19 cellular contexts compared by ENCODE assay signal in genomic region chr9:108095496-108095895, GRCh38.
DNase-seq lines count a peak whose midpoint lies in the region; ATAC-seq, FAIRE-seq and TF ChIP-seq lines count a peak whose summit lies in the region.
"Had no signal": no experiment of that assay in that cellular context is flagged by ENCODE, and none has a peak within 500 bp of the region (broad histone marks: within the 10 kb centered on the region; RNA-seq: fewer than 3 reads in every experiment).

No MANE protein-coding gene starts in this region.

- TF ChIP-seq POLR2A in breast epithelium (IDR thresholded peaks at IDR 0.05) (no peak), H1 (IDR thresholded peaks at IDR 0.05; ENCODE audit: control extremely low read depth in 1 of 2, low read depth in 2 of 2, low read length in 2 of 2) (no peak)

- H2BK15ac ChIP-seq in H1 (ENCODE audit: low read length) (0 out of 2 replicates have a peak overlapping the region, but pooled peaks have one; percentile 53), mesenchymal stem cell (ENCODE audit: low read depth, poor library complexity, severe bottlenecking) (no peak overlapping the region)

- H3K79me2 ChIP-seq in PC-3 (ENCODE audit: low read length): no peaks in the 10 kb centered on the region
- H3K79me2 ChIP-seq in H1 (ENCODE audit: control insufficient read depth in 1 of 2, insufficient read depth in 2 of 2, low read length in 2 of 2): no peaks in the 10 kb centered on the region

- no peak overlapping the region for H4K91ac ChIP-seq in H1 (replicated peaks; ENCODE audit: insufficient read length, low read length)
- H4K91ac ChIP-seq in mesenchymal stem cell (ENCODE audit: low read length): no peak overlapping the region

- H2BK12ac ChIP-seq in H1 (ENCODE audit: low read depth, low read length) (peak overlapping the region; percentile 97; the same call in 1 of the 2 replicates), mesenchymal stem cell (ENCODE audit: low read length in 2 of 2) (no peak overlapping the region)

- H3K4me2 ChIP-seq in PC-3 (ENCODE audit: low read length) (no peak overlapping the region), H1 (ENCODE audit: insufficient read depth in 1 of 2, low read depth in 2 of 2, low read length in 2 of 2) (peak overlapping the region; percentile 6 to 51; a peak in 2 of 4 replicates), mesenchymal stem cell (ENCODE audit: low read length, poor library complexity, severe bottlenecking) (no peak overlapping the region)
- H3K4me2 ChIP-seq: BLaER1 had no signal

- H4K8ac ChIP-seq in H1 (ENCODE audit: extremely low read depth, insufficient read depth, low read length) (no peak overlapping the region), mesenchymal stem cell (ENCODE audit: low read length) (no peak overlapping the region)

- H3K36me3 Mint-ChIP-seq in MCF 10A (ENCODE audit: insufficient read depth, unreplicated experiment): no peaks in the 10 kb centered on the region
- H3K36me3 Mint-ChIP-seq: CD8-positive, alpha-beta memory T cell had no signal

- no peaks in the 10 kb centered on the region for H3K27me3 ChIP-seq in breast epithelium
- no peaks in the 10 kb centered on the region for H3K27me3 ChIP-seq in PC-3 (ENCODE audit: low read length)
- no peaks in the 10 kb centered on the region for H3K27me3 ChIP-seq in H1 (replicated peaks in 1 of 4; ENCODE audit: control insufficient read depth in 3 of 4, extremely low read depth in 1 of 4, insufficient read depth in 3 of 4, low read length in 3 of 4)
- no peaks in the 10 kb centered on the region for H3K27me3 ChIP-seq in mesenchymal stem cell (ENCODE audit: control insufficient read depth in 1 of 2, insufficient read depth in 1 of 2, low read length in 2 of 2)
- H3K27me3 ChIP-seq: BLaER1 had no signal

- peaks cover 24% of the 10 kb centered on the region for H3K4me1 Mint-ChIP-seq in MCF 10A (ENCODE audit: insufficient read depth, unreplicated experiment)
- H3K4me1 Mint-ChIP-seq: CD8-positive, alpha-beta memory T cell had no signal

- H3K36me3 ChIP-seq in breast epithelium (no peaks in the 10 kb centered on the region), PC-3 (ENCODE audit: low read depth, low read length) (no peaks in the 10 kb centered on the region), H1 (ENCODE audit: control insufficient read depth in 2 of 4, insufficient read depth in 4 of 4, low read length in 3 of 4) (0 out of 8 replicates have a peak, but pooled peaks cover 0 to 2% (median 0%) of the 10 kb centered on the region in 4 experiments), mesenchymal stem cell (ENCODE audit: control insufficient read depth in 1 of 2, insufficient read depth in 2 of 2, low read depth in 1 of 2, low read length in 2 of 2) (no peaks in the 10 kb centered on the region)
- H3K36me3 ChIP-seq: BLaER1 had no signal

- POLR2A ChIA-PET in MCF 10A (lab: Yijun Ruan, JAX): no interaction called here
- POLR2A ChIA-PET in PC-3 (lab: Charles Lee; ENCODE audit: unreplicated experiment): no interaction called here
- POLR2A ChIA-PET in H1 (lab: Charles Lee; ENCODE audit: partially characterized antibody): no interaction called here

- CTCF ChIA-PET in MCF 10A (lab: Yijun Ruan, JAX): interaction anchor here (1.1 kb wide), 1 partner anchor 28 kb away, joined by 3 read pairs; no protein-coding TSS in a partner anchor
- CTCF ChIA-PET in PC-3 (lab: Charles Lee): no interaction called here
- CTCF ChIA-PET in H1 (lab: Charles Lee; ENCODE audit: partially characterized antibody): interaction anchor here (0.6 to 1.2 kb wide), 3 partner anchors 9 to 697 kb away, joined by 3 read pairs; no protein-coding TSS in a partner anchor

- H3K23ac ChIP-seq in H1 (ENCODE audit: insufficient read length) (no peak overlapping the region), mesenchymal stem cell (ENCODE audit: low read length in 2 of 2) (no peak overlapping the region)

- no peak for DNase-seq in MCF 10A (ENCODE audit: unreplicated experiment)
- no peak for DNase-seq in breast epithelium (ENCODE audit: low spot score in 2 of 2)
- no peak for DNase-seq in PC-3
- no peak for DNase-seq in H1 (ENCODE audit: low read depth in 1 of 2, low spot score in 2 of 2)
- no peak for DNase-seq in mesenchymal stem cell
- DNase-seq in NCI-H1092 treated with DMSO at 0.1 percent for 48 hours (lab: John Stamatoyannopoulos, UW): no peak
- no peak for DNase-seq in cerebellar nuclear complex (lab: John Stamatoyannopoulos, UW)
- DNase-seq in DMS 273 (lab: John Stamatoyannopoulos, UW; ENCODE audit: unreplicated experiment): no peak
- DNase-seq: AML-193; Caco-2; CD8-positive, alpha-beta memory T cell; DMS53; GF-D8; GM23248; HCEC 1CT; IMR-90 had no signal

- H3K56ac ChIP-seq in H1 (replicated peaks; ENCODE audit: insufficient read length, low read depth, low read length): no peak overlapping the region

- H3F3A ChIP-seq in PC-3 (ENCODE audit: low read length, unreplicated experiment): no peaks in the 10 kb centered on the region

- no peaks in the 10 kb centered on the region for H3K23me2 ChIP-seq in H1 (ENCODE audit: low read depth, low read length)

- H3K4ac ChIP-seq in H1 (replicated peaks; ENCODE audit: insufficient read length, low read depth, low read length) (no peak overlapping the region), mesenchymal stem cell (ENCODE audit: low read depth in 1 of 2, low read length in 2 of 2) (no peak overlapping the region)

- no peak for TF ChIP-seq EP300 in H1 (IDR thresholded peaks at IDR 0.05; ENCODE audit: borderline replicate concordance in 1 of 2, low read depth in 2 of 2, low read length in 2 of 2)

- H3K79me1 ChIP-seq in H1 (ENCODE audit: low read depth, low read length): no peaks in the 10 kb centered on the region
- no peaks in the 10 kb centered on the region for H3K79me1 ChIP-seq in mesenchymal stem cell (replicated peaks; ENCODE audit: low read length, poor library complexity, severe bottlenecking)

- 44% methylated on average over 1 of the region's 1 CpG; no CpG with 5 or more reads in 1 of the 2 experiments for WGBS in H1 (ENCODE audit: extremely low coverage in 1 of 2, insufficient coverage in 1 of 2, insufficient read length in 1 of 2, insufficient replicate concordance in 2 of 2, low coverage in 1 of 2, low lambda C conversion rate in 2 of 2, missing lambda C conversion rate in 1 of 2), 2 experiments
- no CpG with 5 or more reads among the region's 1 CpG for WGBS in mesenchymal stem cell

- H2BK120ac ChIP-seq in H1 (replicated peaks; ENCODE audit: low read depth, low read length): peak overlapping the region; percentile 92
- no peak overlapping the region for H2BK120ac ChIP-seq in mesenchymal stem cell (ENCODE audit: low read depth, low read length)

- H3K27ac Mint-ChIP-seq in MCF 10A (ENCODE audit: low read depth, unreplicated experiment): peak overlapping the region; percentile 73
- H3K27ac Mint-ChIP-seq: CD8-positive, alpha-beta memory T cell had no signal

- H3K18ac ChIP-seq in H1 (ENCODE audit: extremely low read depth, low read length): no peak overlapping the region
- H3K18ac ChIP-seq in mesenchymal stem cell (ENCODE audit: low read depth in 1 of 2, low read length in 2 of 2): no peak overlapping the region

- ATAC-seq in PC-3: no peak

- no peak overlapping the region for H3K14ac ChIP-seq in H1 (ENCODE audit: insufficient read length)
- no peak overlapping the region for H3K14ac ChIP-seq in mesenchymal stem cell (ENCODE audit: low read length in 2 of 2)

- TF ChIP-seq CTCF in MCF 10A (IDR thresholded peaks at IDR 0.05; ENCODE audit: unreplicated experiment) (no peak), breast epithelium (IDR thresholded peaks at IDR 0.05) (no peak), PC-3 (conservative IDR thresholded peaks at IDR 0.05; ENCODE audit: low read depth, low read length) (no peak), H1 (IDR thresholded peaks at IDR 0.05; ENCODE audit: control extremely low read depth in 1 of 3, insufficient read depth in 1 of 3, low read depth in 1 of 3, low read length in 3 of 3) (no peak)

- H3K9me3 ChIP-seq in breast epithelium: no peaks in the 10 kb centered on the region
- no peaks in the 10 kb centered on the region for H3K9me3 ChIP-seq in PC-3 (ENCODE audit: low read length)
- H3K9me3 ChIP-seq in H1 (ENCODE audit: insufficient read depth in 2 of 2, low read depth in 1 of 2, low read length in 1 of 2): peaks cover 5 to 6% of the 10 kb centered on the region in 2 experiments; a peak in 2 of 4 replicates
- H3K9me3 ChIP-seq in mesenchymal stem cell (ENCODE audit: control insufficient read depth, low read length): peaks cover 6% of the 10 kb centered on the region
- H3K9me3 ChIP-seq: BLaER1, Caco-2 had no signal

- H2AFZ ChIP-seq in PC-3 (ENCODE audit: low read length) (no peak overlapping the region), H1 (ENCODE audit: low read length) (no peak overlapping the region), mesenchymal stem cell (ENCODE audit: low read depth, low read length) (no peak overlapping the region)
- H2AFZ ChIP-seq: GM23248 had no signal

- peak overlapping the region; percentile 47; the same call in 1 of the 2 replicates for H2BK5ac ChIP-seq in H1 (ENCODE audit: low read depth, low read length)
- no peak overlapping the region for H2BK5ac ChIP-seq in mesenchymal stem cell (ENCODE audit: low read depth, low read length, poor library complexity, severe bottlenecking)

- no peak for FAIRE-seq in H1 (lab: Jason Lieb, UNC)

- H3K4me3 Mint-ChIP-seq in MCF 10A (ENCODE audit: unreplicated experiment): no peak overlapping the region
- H3K4me3 Mint-ChIP-seq: CD8-positive, alpha-beta memory T cell had no signal

- no peaks in the 10 kb centered on the region for H3K9me2 ChIP-seq in PC-3 (replicated peaks; ENCODE audit: low read length)

- H4K5ac ChIP-seq in H1 (ENCODE audit: insufficient read length, low read depth, low read length): no peak overlapping the region

- BruUV-seq in MCF 10A (replicated peaks; lab: Mats Ljungman, UMichigan) (no TSS peak), PC-3 (replicated peaks; lab: Mats Ljungman, UMichigan) (no TSS peak)

- intact Hi-C loops in MCF 10A (cut with micrococcal nuclease) (no loop called here), breast epithelium (cut with DNase I; ENCODE audit: low total_unique reads) (no loop called here), PC-3 (cut with micrococcal nuclease) (loop anchor here (2.0 kb wide), 1 partner anchor 39 kb away; no protein-coding TSS in a partner anchor)

- H3K27me3 Mint-ChIP-seq in MCF 10A (ENCODE audit: insufficient read depth, unreplicated experiment): no peaks in the 10 kb centered on the region
- H3K27me3 Mint-ChIP-seq: CD8-positive, alpha-beta memory T cell had no signal

- H3K9me3 Mint-ChIP-seq in MCF 10A (ENCODE audit: unreplicated experiment): no peaks in the 10 kb centered on the region

- H4K20me1 ChIP-seq in PC-3 (ENCODE audit: low read length) (no peaks in the 10 kb centered on the region), H1 (replicated peaks in 1 of 2; ENCODE audit: control insufficient read depth in 1 of 2, insufficient read depth in 2 of 2, low read length in 2 of 2) (no peaks in the 10 kb centered on the region)
- H4K20me1 ChIP-seq: BLaER1 had no signal

- no peak for TF ChIP-seq RAD21 in H1 (IDR thresholded peaks at IDR 0.05 in 1 of 2, conservative IDR thresholded peaks at IDR 0.05 in 1 of 2; ENCODE audit: low read depth in 2 of 2, low read length in 2 of 2)

- no peak overlapping the region for H3K9ac ChIP-seq in PC-3 (ENCODE audit: low read length)
- H3K9ac ChIP-seq in H1 (replicated peaks in 1 of 4; ENCODE audit: extremely low read depth in 1 of 4, low read depth in 3 of 4, low read length in 3 of 4): no peak overlapping the region
- H3K9ac ChIP-seq in mesenchymal stem cell (ENCODE audit: low read length): no peak overlapping the region
- H3K9ac ChIP-seq: BLaER1, GM23248 had no signal

- no peaks in the 10 kb centered on the region for H3K4me1 ChIP-seq in breast epithelium
- peaks cover 30% of the 10 kb centered on the region for H3K4me1 ChIP-seq in PC-3 (ENCODE audit: insufficient read depth, low read length)
- peaks cover 0 to 9% (median 4%) of the 10 kb centered on the region in 4 experiments; a peak in 5 of 7 replicates for H3K4me1 ChIP-seq in H1 (replicated peaks in 1 of 4; ENCODE audit: control insufficient read depth in 3 of 4, insufficient read depth in 4 of 4, low read length in 3 of 4)
- H3K4me1 ChIP-seq in mesenchymal stem cell (ENCODE audit: control insufficient read depth, insufficient read depth, low read depth, low read length): peaks cover 3% of the 10 kb centered on the region
- H3K4me1 ChIP-seq: BLaER1 had no signal

- H2AK5ac ChIP-seq in H1 (ENCODE audit: low read depth, low read length): no peak overlapping the region
- H2AK5ac ChIP-seq in mesenchymal stem cell (ENCODE audit: low read length, severe bottlenecking): peak overlapping the region; percentile 61

- 0 out of 2 replicates have a peak overlapping the region, but pooled peaks have one; percentile 6 for H2BK20ac ChIP-seq in H1 (ENCODE audit: low read length)

- H3K27ac ChIP-seq in breast epithelium (no peak overlapping the region), PC-3 (ENCODE audit: low read length) (peak overlapping the region; percentile 83; the same call in 1 of the 2 replicates), H1 (ENCODE audit: low read depth, low read length) (no peak overlapping the region), mesenchymal stem cell (ENCODE audit: low read length, poor library complexity, severe bottlenecking) (no peak overlapping the region)
- H3K27ac ChIP-seq: 22Rv1, BLaER1, GM23248, HL-60 had no signal

- H3K4me3 ChIP-seq in breast epithelium (no peak overlapping the region), PC-3 (ENCODE audit: low read length) (no peak overlapping the region), H1 (ENCODE audit: extremely low read depth in 1 of 4, insufficient read depth in 2 of 4, low read depth in 3 of 4, low read length in 4 of 4) (no peak overlapping the region), mesenchymal stem cell (ENCODE audit: insufficient read depth in 1 of 2, low read depth in 1 of 2, low read length in 2 of 2) (no peak overlapping the region)
- H3K4me3 ChIP-seq: BLaER1, GM23248 had no signal

Comparison
In these comparisons a context has a peak if more than half of its experiments do, and no peak if none do; other contexts are left out.
1. H3K4me2 ChIP-seq: peak in H1 (2 of 2); none in PC-3 (single experiment) and mesenchymal stem cell (single experiment).